Comparison of ENCODE assay signal across 12 cellular contexts in genomic region chr12:96811083-96811482, GRCh38.
A peak's percentile ranks its signal among the peaks of the same experiment; 100 is the strongest.
DNase-seq lines count a peak whose midpoint lies in the region; ATAC-seq, FAIRE-seq and TF ChIP-seq lines count a peak whose summit lies in the region.
"Had no signal": no experiment of that assay in that cellular context is flagged by ENCODE, and none has a peak within 500 bp of the region (broad histone marks: within the 10 kb centered on the region; RNA-seq: fewer than 3 reads in every experiment).

No MANE protein-coding gene starts in this region.

- intact Hi-C loops in kidney (cut with DNase I) (no loop called here), stomach (cut with DNase I; ENCODE audit: low total_unique reads) (no loop called here)

- TF ChIP-seq RAD21 in A549 (conservative IDR thresholded peaks at IDR 0.05 in 1 of 2, IDR thresholded peaks at IDR 0.05 in 1 of 2) = no peak

- ATAC-seq in A549 (peak; percentile 97 to 98), SK-N-SH treated with all-trans-retinoic acid at 6 μM for 48 hours (peak; percentile 76), foreskin keratinocyte (peak; percentile 88), HG03025 (IDR thresholded peaks at IDR 0.05; ENCODE audit: low FRiP score, unreplicated experiment) (no peak)

- DNase-seq in A549 (ENCODE audit: low read depth in 1 of 2, low spot score in 1 of 2) (peak; percentile 28 to 92), H54 (ENCODE audit: insufficient read length, low spot score) (peak; percentile 7), foreskin keratinocyte (peak; percentile 88 to 92), kidney (no peak), stomach (no peak), NCI-H69 (lab: John Stamatoyannopoulos, UW) (no peak)
- DNase-seq: activated gamma-delta T cell treated with Interleukin-2 at 50 U/mL for 16 hours; NCI-H2029 treated with DMSO at 0.1 percent for 48 hours; stimulated activated CD4-positive, alpha-beta T cell treated with anti-CD3 and anti-CD28 coated beads, Interleukin-4, amount 100 ng/mL, for 1 hour had no signal

- TF ChIP-seq EP300 in A549 (IDR thresholded peaks at IDR 0.05) (no peak), stomach (IDR thresholded peaks at IDR 0.05) (no peak)

- H3K4me1 ChIP-seq in A549 (peaks cover 18% of the 10 kb centered on the region), foreskin keratinocyte (peaks cover 18% of the 10 kb centered on the region), kidney (ENCODE audit: control insufficient read depth in 1 of 2, insufficient read depth in 1 of 2, low read depth in 1 of 2, low read length in 2 of 2) (no peaks in the 10 kb centered on the region), stomach (no peaks in the 10 kb centered on the region)
- H3K4me1 ChIP-seq: suprapubic skin had no signal

- WGBS in A549 (ENCODE audit: missing lambda C conversion rate) = 4% methylated on average over 3 of the region's 3 CpGs
- whole genome bisulfite sequencing in stomach, 5 donors = 52 to 55% (median 53%) methylated on average over 3 of the region's 3 CpGs

- H3K9me3 ChIP-seq in A549 = no peaks in the 10 kb centered on the region
- no peaks in the 10 kb centered on the region for H3K9me3 ChIP-seq in kidney (ENCODE audit: control insufficient read depth in 1 of 2, low read length in 2 of 2)
- H3K9me3 ChIP-seq in stomach = no peaks in the 10 kb centered on the region
- H3K9me3 ChIP-seq: suprapubic skin had no signal

- CTCF ChIA-PET in A549 (lab: Yijun Ruan, JAX) = no interaction called here

- POLR2A ChIA-PET in A549 (lab: Yijun Ruan, JAX) = no interaction called here

- H3K27ac ChIP-seq in A549 = peak overlapping the region; percentile 72 to 74
- H3K27ac ChIP-seq in foreskin keratinocyte = no peak overlapping the region
- no peak overlapping the region for H3K27ac ChIP-seq in kidney (ENCODE audit: low read depth in 2 of 2, low read length in 2 of 2)
- no peak overlapping the region for H3K27ac ChIP-seq in stomach
- H3K27ac ChIP-seq: suprapubic skin had no signal

- H3K9ac ChIP-seq in kidney (ENCODE audit: low read length in 2 of 2) = no peak overlapping the region

- H3K4me2 ChIP-seq in A549 = peak overlapping the region; percentile 79

- FAIRE-seq in A549 (lab: Jason Lieb, UNC) (peak; percentile 96), H54 (lab: Jason Lieb, UNC) (peak; percentile 97), kidney (lab: Jason Lieb, UNC) (no peak)

- TF ChIP-seq POLR2A in A549 (IDR thresholded peaks at IDR 0.05; ENCODE audit: low read length) = no peak
- no peak for TF ChIP-seq POLR2A in H54 (IDR thresholded peaks at IDR 0.05; ENCODE audit: low read depth, low read length)
- TF ChIP-seq POLR2A in stomach (IDR thresholded peaks at IDR 0.05) = no peak

- H3K36me3 ChIP-seq in kidney (ENCODE audit: control insufficient read depth in 1 of 2, insufficient read depth in 2 of 2, low read length in 2 of 2) = no peaks in the 10 kb centered on the region
- no peaks in the 10 kb centered on the region for H3K36me3 ChIP-seq in stomach
- H3K36me3 ChIP-seq: suprapubic skin had no signal

- no peaks in the 10 kb centered on the region for H3K27me3 ChIP-seq in foreskin keratinocyte
- H3K27me3 ChIP-seq in stomach = no peaks in the 10 kb centered on the region
- H3K27me3 ChIP-seq: suprapubic skin had no signal

- TF ChIP-seq CTCF in A549 (IDR thresholded peaks at IDR 0.05) = no peak
- no peak for TF ChIP-seq CTCF in foreskin keratinocyte (conservative IDR thresholded peaks at IDR 0.05)
- no peak for TF ChIP-seq CTCF in kidney (IDR thresholded peaks at IDR 0.05; ENCODE audit: borderline replicate concordance, extremely low read depth, insufficient read depth)
- no peak for TF ChIP-seq CTCF in stomach (IDR thresholded peaks at IDR 0.05)

- H3K4me3 ChIP-seq in A549 = no peak overlapping the region
- H3K4me3 ChIP-seq in kidney (ENCODE audit: low read length in 2 of 2) = no peak overlapping the region
- H3K4me3 ChIP-seq in stomach = no peak overlapping the region
- H3K4me3 ChIP-seq: suprapubic skin had no signal

TF ChIP-seq in A549, 52 proteins besides CTCF, POLR2A, EP300 and RAD21:
- TF ChIP-seq FOSB (CRISPR knock-in tag; IDR thresholded peaks at IDR 0.05) (no peak), JUNB (IDR thresholded peaks at IDR 0.05) (peak; percentile 57; the same call in 1 of the 2 replicates), FOSL2 (IDR thresholded peaks at IDR 0.05) (peak; percentile 71; the same call in 1 of the 2 replicates), FOSL2 (CRISPR knock-in tag; IDR thresholded peaks at IDR 0.05) (peak; percentile 90), CEBPB (IDR thresholded peaks at IDR 0.05) (peak; percentile 58 to 82; a peak in 3 of 4 replicates)
TF ChIP-seq in A549: peak in this region for 3.

TF ChIP-seq in SK-N-SH treated with all-trans-retinoic acid at 6 μM for 48 hours, 23 proteins besides CTCF, POLR2A, EP300 and RAD21 (continues in another document):
- TF ChIP-seq TSHZ2 (CRISPR knock-in tag; IDR thresholded peaks at IDR 0.05) = no peak
- no peak for TF ChIP-seq RARB (CRISPR knock-in tag; IDR thresholded peaks at IDR 0.05)
- no peak for TF ChIP-seq CSRNP3 (CRISPR knock-in tag; IDR thresholded peaks at IDR 0.05)
- TF ChIP-seq ZFP30 (CRISPR knock-in tag; IDR thresholded peaks at IDR 0.05) = no peak
- TF ChIP-seq ZNF565 (CRISPR knock-in tag; conservative IDR thresholded peaks at IDR 0.05; ENCODE audit: low read depth) = no peak
- TF ChIP-seq ZNF70 (CRISPR knock-in tag; IDR thresholded peaks at IDR 0.05) = no peak
- no peak for TF ChIP-seq SNAI2 (CRISPR knock-in tag; IDR thresholded peaks at IDR 0.05)
- no peak for TF ChIP-seq PATZ1 (CRISPR knock-in tag; IDR thresholded peaks at IDR 0.05; ENCODE audit: borderline replicate concordance)
- TF ChIP-seq ZFP3 (CRISPR knock-in tag; IDR thresholded peaks at IDR 0.05) = no peak
- no peak for TF ChIP-seq TCF4 (CRISPR knock-in tag; IDR thresholded peaks at IDR 0.05; ENCODE audit: borderline replicate concordance)
- TF ChIP-seq TOX (CRISPR knock-in tag; IDR thresholded peaks at IDR 0.05; ENCODE audit: borderline replicate concordance) = no peak
- TF ChIP-seq POU6F1 (CRISPR knock-in tag; IDR thresholded peaks at IDR 0.05; ENCODE audit: borderline replicate concordance, low read depth) = no peak

Comparison
In these comparisons a context has a peak if more than half of its experiments do, and no peak if none do; other contexts are left out.
1. DNase-seq: peak in A549 (2 of 2), H54 (single experiment) and foreskin keratinocyte (2 of 2); none in kidney (single experiment), stomach (single experiment) and NCI-H69 (single experiment).
2. H3K27ac ChIP-seq: peak in A549 (2 of 2); none in foreskin keratinocyte (single experiment), kidney (0 of 2) and stomach (0 of 5).